In the genomic region with DNA sequence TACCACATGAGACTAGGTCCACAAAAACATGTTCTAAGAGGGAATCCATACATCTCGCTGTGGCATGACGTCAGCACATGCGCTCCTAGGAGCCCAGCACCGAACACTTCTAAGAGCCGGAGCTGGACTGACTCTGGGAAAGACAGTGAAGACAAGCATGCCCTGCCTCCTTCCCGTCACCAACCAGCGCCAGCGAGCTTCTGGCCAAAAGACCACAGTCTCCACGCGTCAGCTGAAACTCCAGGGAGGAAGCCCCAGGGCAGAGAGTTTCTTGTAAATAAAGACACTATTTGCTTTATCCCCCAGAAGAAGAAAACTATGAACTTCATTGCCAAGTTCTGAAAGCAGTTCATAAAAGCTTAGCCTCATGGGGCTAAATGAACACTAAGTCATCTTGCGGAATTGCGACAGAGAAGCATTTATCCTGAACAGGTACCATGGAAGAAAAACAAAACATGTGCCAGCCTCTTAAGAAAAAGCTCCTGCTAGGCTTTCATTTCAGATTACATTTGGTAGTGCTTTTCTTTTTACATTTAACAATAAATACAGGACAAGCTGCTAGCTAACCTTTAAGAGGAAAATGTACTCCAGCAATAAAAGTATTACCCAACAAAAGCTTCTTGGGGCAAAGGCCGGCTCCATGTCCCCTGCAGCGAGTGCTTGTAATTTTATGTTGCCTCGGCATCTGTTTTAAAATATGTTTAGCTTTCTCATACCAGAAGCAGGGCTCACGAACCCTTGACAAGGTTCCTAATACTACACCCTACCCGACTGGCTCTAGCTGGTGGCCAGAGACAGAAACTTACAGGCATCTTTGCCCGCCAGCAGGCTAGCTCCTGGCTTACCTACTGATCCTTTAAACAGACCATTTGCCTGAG, we compare ENCODE assay signal across 11 cellular contexts.
A peak's percentile ranks its signal among the peaks of the same experiment; 100 is the strongest.
DNase-seq lines count a peak whose midpoint lies in the region; ATAC-seq lines count a peak whose summit lies in the region.
"Had no signal": no experiment of that assay in that cellular context is flagged by ENCODE, and none has a peak within 500 bp of the region (broad histone marks: within the 10 kb centered on the region; RNA-seq: fewer than 3 reads in every experiment).

No MANE protein-coding gene starts in this region.

- H3K36me3 ChIP-seq in H7 (replicated peaks; ENCODE audit: control insufficient read depth, insufficient read depth, low read length) = peaks cover 6% of the 10 kb centered on the region

- POLR2A ChIA-PET in activated CD4-positive, alpha-beta T cell treated with anti-CD3 and anti-CD28 coated beads for 36 hours (lab: Charles Lee) = interaction anchor here (0.6 to 2.3 kb wide), 9 partner anchors 10 to 91 kb away, joined by 3 to 14 read pairs (median 4); no protein-coding TSS in a partner anchor

- peaks cover 47% of the 10 kb centered on the region for H3K36me3 Mint-ChIP-seq in activated CD4-positive, alpha-beta T cell treated with anti-CD3 and anti-CD28 coated beads for 36 hours (ENCODE audit: low read depth)
- peaks cover 32% of the 10 kb centered on the region for H3K36me3 Mint-ChIP-seq in activated naive CD8-positive, alpha-beta T cell treated with anti-CD3 and anti-CD28 coated beads, Interleukin-2, amount 50 U/mL, for 24 hours (ENCODE audit: low read depth)

- H3K27me3 Mint-ChIP-seq in activated CD4-positive, alpha-beta T cell treated with anti-CD3 and anti-CD28 coated beads for 36 hours = no peaks in the 10 kb centered on the region
- no peaks in the 10 kb centered on the region for H3K27me3 Mint-ChIP-seq in activated naive CD8-positive, alpha-beta T cell treated with anti-CD3 and anti-CD28 coated beads, Interleukin-2, amount 50 U/mL, for 24 hours

- DNase-seq in activated CD4-positive, alpha-beta T cell treated with anti-CD3 and anti-CD28 coated beads for 36 hours = no peak
- DNase-seq in activated CD4-positive, alpha-beta T cell treated with anti-CD3 and anti-CD28 coated beads for 1 hour = no peak
- DNase-seq in activated naive CD8-positive, alpha-beta T cell treated with anti-CD3 and anti-CD28 coated beads, Interleukin-2, amount 50 U/mL, for 24 hours = no peak
- DNase-seq in left kidney (ENCODE audit: low read depth, low spot score) (peak; percentile 27), substantia nigra (lab: John Stamatoyannopoulos, UW) (peak in 32 of 49 donors; percentile 21 to 75 (median 45)), A172 (ENCODE audit: low spot score) (no peak), H7 (no peak)
- DNase-seq in activated CD8-positive, alpha-beta memory T cell treated with anti-CD3 and anti-CD28 coated beads, Interleukin-2, amount 50 U/mL, for 4 hours = no peak
- DNase-seq: activated CD4-positive, alpha-beta T cell treated with anti-CD3 and anti-CD28 coated beads, Interleukin-2, amount 50 U/mL, for 4 hours; NCI-H446 treated with DMSO at 0.1 percent for 48 hours had no signal

- peak overlapping the region; percentile 60 for H3K4me3 Mint-ChIP-seq in activated CD4-positive, alpha-beta T cell treated with anti-CD3 and anti-CD28 coated beads for 36 hours
- no peak overlapping the region for H3K4me3 Mint-ChIP-seq in activated naive CD8-positive, alpha-beta T cell treated with anti-CD3 and anti-CD28 coated beads, Interleukin-2, amount 50 U/mL, for 24 hours

- ATAC-seq in activated CD4-positive, alpha-beta T cell treated with anti-CD3 and anti-CD28 coated beads for 36 hours = no peak
- ATAC-seq in activated naive CD8-positive, alpha-beta T cell treated with anti-CD3 and anti-CD28 coated beads, Interleukin-2, amount 50 U/mL, for 24 hours = no peak

- CTCF ChIA-PET in activated CD4-positive, alpha-beta T cell treated with anti-CD3 and anti-CD28 coated beads for 36 hours (lab: Charles Lee) = interaction anchor here (0.6 to 4.2 kb wide), 18 partner anchors 10 to 268 kb away, joined by 3 to 25 read pairs (median 5); partner anchors contain the start of gene RAPGEF1

- no peaks in the 10 kb centered on the region for H3K9me3 Mint-ChIP-seq in activated CD4-positive, alpha-beta T cell treated with anti-CD3 and anti-CD28 coated beads for 36 hours (ENCODE audit: low read depth)
- H3K9me3 Mint-ChIP-seq in activated naive CD8-positive, alpha-beta T cell treated with anti-CD3 and anti-CD28 coated beads, Interleukin-2, amount 50 U/mL, for 24 hours = no peaks in the 10 kb centered on the region

- no peaks in the 10 kb centered on the region for H3K27me3 ChIP-seq in H7 (ENCODE audit: control insufficient read depth, insufficient read depth, low read length)

- H3K4me1 Mint-ChIP-seq in activated CD4-positive, alpha-beta T cell treated with anti-CD3 and anti-CD28 coated beads for 36 hours = peaks cover 56% of the 10 kb centered on the region
- peaks cover 55% of the 10 kb centered on the region for H3K4me1 Mint-ChIP-seq in activated naive CD8-positive, alpha-beta T cell treated with anti-CD3 and anti-CD28 coated beads, Interleukin-2, amount 50 U/mL, for 24 hours

- H3K27ac ChIP-seq in substantia nigra (ENCODE audit: low read depth, low read length, poor library complexity, severe bottlenecking) = peak overlapping the region; percentile 31
- H3K27ac ChIP-seq: A549 had no signal

- no peak overlapping the region for H3K4me3 ChIP-seq in H7 (ENCODE audit: insufficient read depth, low read depth, low read length)
- H3K4me3 ChIP-seq: A549 had no signal

- peak overlapping the region; percentile 99 for H3K27ac Mint-ChIP-seq in activated CD4-positive, alpha-beta T cell treated with anti-CD3 and anti-CD28 coated beads for 36 hours
- H3K27ac Mint-ChIP-seq in activated naive CD8-positive, alpha-beta T cell treated with anti-CD3 and anti-CD28 coated beads, Interleukin-2, amount 50 U/mL, for 24 hours = peak overlapping the region; percentile 85

- intact Hi-C loops in activated CD4-positive, alpha-beta T cell treated with anti-CD3 and anti-CD28 coated beads for 36 hours (cut with DNase I, micrococcal nuclease) = loop anchor here (1.0 to 5.0 kb wide), 7 partner anchors 9 to 98 kb away; partner anchors contain the start of gene RAPGEF1 (in 1 of the 2)

Comparison
In these comparisons a context has a peak if more than half of its experiments do, and no peak if none do; other contexts are left out.
1. DNase-seq: peak in left kidney (single experiment) and substantia nigra (32 of 49); none in activated CD4-positive, alpha-beta T cell treated with anti-CD3 and anti-CD28 coated beads for 36 hours (single experiment), activated CD4-positive, alpha-beta T cell treated with anti-CD3 and anti-CD28 coated beads for 1 hour (single experiment), activated naive CD8-positive, alpha-beta T cell treated with anti-CD3 and anti-CD28 coated beads, Interleukin-2, amount 50 U/mL, for 24 hours (single experiment), activated CD8-positive, alpha-beta memory T cell treated with anti-CD3 and anti-CD28 coated beads, Interleukin-2, amount 50 U/mL, for 4 hours (single experiment), A172 (single experiment) and H7 (single experiment).